ENCODE assay signal across 25 cellular contexts in the genomic region with DNA sequence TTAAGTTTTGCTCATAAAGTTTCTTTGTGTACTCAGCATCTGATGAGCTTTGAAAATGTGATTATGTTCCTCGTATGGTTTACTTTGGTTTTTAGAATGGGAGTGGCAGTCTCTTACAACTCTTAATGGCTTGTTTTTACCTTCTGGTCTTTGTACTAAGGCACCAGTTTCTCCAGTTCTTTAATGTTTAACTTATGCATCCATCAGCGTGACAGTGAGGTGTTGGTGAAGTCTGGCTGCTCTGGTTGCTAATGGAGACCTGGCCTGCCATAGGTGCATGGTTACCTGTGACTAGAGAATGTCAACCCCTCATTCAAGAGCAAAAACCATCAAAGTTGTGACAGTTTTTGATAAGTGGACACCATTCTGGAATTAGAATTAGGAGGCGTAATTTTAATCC. TPM values are rescaled to one million over a fixed set of nuclear protein-coding genes. Genes with fewer than 3 reads are reported as not detected.
DNase-seq lines count a peak whose midpoint lies in the region; ATAC-seq and TF ChIP-seq lines count a peak whose summit lies in the region.
"Had no signal": no experiment of that assay in that cellular context is flagged by ENCODE, and none has a peak within 500 bp of the region (broad histone marks: within the 10 kb centered on the region; RNA-seq: fewer than 3 reads in every experiment).

No MANE protein-coding gene starts in this region.

- no peak for TF ChIP-seq CTCF in colonic mucosa (IDR thresholded peaks at IDR 0.05)
- TF ChIP-seq CTCF in GM13976 (IDR thresholded peaks at IDR 0.05; ENCODE audit: borderline replicate concordance, control extremely low read depth, extremely low read depth, insufficient read depth, missing control alignments) = no peak
- no peak for TF ChIP-seq CTCF in uterus (IDR thresholded peaks at IDR 0.05)

- H3K4me3 ChIP-seq in colonic mucosa (no peak overlapping the region), uterus (no peak overlapping the region)
- H3K4me3 ChIP-seq: GM23338 had no signal

- ATAC-seq in GM21423 (IDR thresholded peaks at IDR 0.05; ENCODE audit: unreplicated experiment) = no peak
- ATAC-seq in activated CD4-positive, alpha-beta T cell treated with anti-CD3 and anti-CD28 coated beads for 36 hours = no peak
- ATAC-seq: PC-3 had no signal

- DNase-seq in NCI-H748 (lab: John Stamatoyannopoulos, UW; ENCODE audit: unreplicated experiment) (peak; percentile 22), NCI-H748 treated with DMSO at 0.1 percent for 48 hours (lab: John Stamatoyannopoulos, UW) (no peak), colonic mucosa (peak; percentile 53), mucosa of gallbladder (ENCODE audit: low spot score) (peak; percentile 51), GM13976 (ENCODE audit: low spot score) (no peak), uterus (no peak)
- DNase-seq in activated CD4-positive, alpha-beta T cell treated with anti-CD3 and anti-CD28 coated beads for 36 hours = no peak
- DNase-seq: 8988T, COR-L47, DMS153, EL, HCEC 1CT, MM.1S, NCI-H1092, NCI-H1436 treated with DMSO at 0.1 percent for 48 hours, NCI-H2029 treated with DMSO at 0.1 percent for 48 hours, NCI-H2171, NCI-H446 treated with DMSO at 0.1 percent for 48 hours, NCI-H82, PC-3, RPMI8226, SIG-M5 had no signal

- no peak overlapping the region for H3K27ac Mint-ChIP-seq in activated CD4-positive, alpha-beta T cell treated with anti-CD3 and anti-CD28 coated beads for 36 hours
- H3K27ac Mint-ChIP-seq: B cell, GM23338 had no signal

- H3K4me1 Mint-ChIP-seq in activated CD4-positive, alpha-beta T cell treated with anti-CD3 and anti-CD28 coated beads for 36 hours = no peaks in the 10 kb centered on the region
- H3K4me1 Mint-ChIP-seq: B cell, GM23338 had no signal

- intact Hi-C loops in colonic mucosa (cut with DNase I) (no loop called here), uterus (cut with DNase I; ENCODE audit: low total_unique reads) (no loop called here)
- intact Hi-C loops in activated CD4-positive, alpha-beta T cell treated with anti-CD3 and anti-CD28 coated beads for 36 hours (cut with DNase I, micrococcal nuclease) = no loop called here

- no peak overlapping the region for H3K27ac ChIP-seq in colonic mucosa
- H3K27ac ChIP-seq in uterus = no peak overlapping the region

- peaks cover 2% of the 10 kb centered on the region for H3K4me1 ChIP-seq in colonic mucosa
- no peaks in the 10 kb centered on the region for H3K4me1 ChIP-seq in uterus

- H3K27me3 ChIP-seq in colonic mucosa (no peaks in the 10 kb centered on the region), uterus (no peaks in the 10 kb centered on the region)

- H3K27me3 Mint-ChIP-seq in activated CD4-positive, alpha-beta T cell treated with anti-CD3 and anti-CD28 coated beads for 36 hours = peaks cover 9% of the 10 kb centered on the region

- CTCF ChIA-PET in activated CD4-positive, alpha-beta T cell treated with anti-CD3 and anti-CD28 coated beads for 36 hours (lab: Charles Lee) = interaction anchor here (1.0 to 1.7 kb wide), 2 partner anchors 10 to 18 kb away, joined by 4 read pairs; no protein-coding TSS in a partner anchor

- in situ Hi-C loops in GM13976 (cut with MboI; ENCODE audit: low sequenced_read_pairs, unreplicated experiment) = no loop called here

- no peak for TF ChIP-seq POLR2A in uterus (IDR thresholded peaks at IDR 0.05)

- H3K9me3 ChIP-seq in colonic mucosa = no peaks in the 10 kb centered on the region
- no peaks in the 10 kb centered on the region for H3K9me3 ChIP-seq in uterus

- no peak overlapping the region for H3K4me3 Mint-ChIP-seq in activated CD4-positive, alpha-beta T cell treated with anti-CD3 and anti-CD28 coated beads for 36 hours
- H3K4me3 Mint-ChIP-seq: B cell, GM23338 had no signal

- no peaks in the 10 kb centered on the region for H3K36me3 Mint-ChIP-seq in activated CD4-positive, alpha-beta T cell treated with anti-CD3 and anti-CD28 coated beads for 36 hours (ENCODE audit: low read depth)

- H3K36me3 ChIP-seq in colonic mucosa (no peaks in the 10 kb centered on the region), uterus (no peaks in the 10 kb centered on the region)

- H3K9me3 Mint-ChIP-seq in activated CD4-positive, alpha-beta T cell treated with anti-CD3 and anti-CD28 coated beads for 36 hours (ENCODE audit: low read depth) = no peaks in the 10 kb centered on the region
- H3K9me3 Mint-ChIP-seq: GM23338 had no signal

- POLR2A ChIA-PET in activated CD4-positive, alpha-beta T cell treated with anti-CD3 and anti-CD28 coated beads for 36 hours (lab: Charles Lee) = no interaction called here

- H3K9ac ChIP-seq in colonic mucosa (ENCODE audit: low read depth in 2 of 2, low read length in 2 of 2) = no peak overlapping the region

RNA-seq across cellular contexts. Expression of gene AOX1, which starts 11.0 kb away (rescaled TPM):
- 1 to 10 TPM; 2.9 to 3.3 TPM for total RNA-seq in colonic mucosa
- 119 TPM for total RNA-seq in mucosa of gallbladder
- under 1 TPM; 0.65 to 0.82 TPM for total RNA-seq in activated CD4-positive, alpha-beta T cell treated with anti-CD3 and anti-CD28 coated beads for 36 hours
- 10 to 100 TPM; 13.8 to 52.6 (median 33.8) TPM for total RNA-seq in uterus
- total RNA-seq: B cell had no signal

Comparison
In these comparisons a context has a peak if more than half of its experiments do, and no peak if none do; other contexts are left out.
1. DNase-seq: peak in NCI-H748 (single experiment), colonic mucosa (single experiment) and mucosa of gallbladder (single experiment); none in NCI-H748 treated with DMSO at 0.1 percent for 48 hours (single experiment), GM13976 (single experiment), activated CD4-positive, alpha-beta T cell treated with anti-CD3 and anti-CD28 coated beads for 36 hours (single experiment) and uterus (0 of 2).